ENCODE assay signal across 24 cellular contexts in the genomic region with DNA sequence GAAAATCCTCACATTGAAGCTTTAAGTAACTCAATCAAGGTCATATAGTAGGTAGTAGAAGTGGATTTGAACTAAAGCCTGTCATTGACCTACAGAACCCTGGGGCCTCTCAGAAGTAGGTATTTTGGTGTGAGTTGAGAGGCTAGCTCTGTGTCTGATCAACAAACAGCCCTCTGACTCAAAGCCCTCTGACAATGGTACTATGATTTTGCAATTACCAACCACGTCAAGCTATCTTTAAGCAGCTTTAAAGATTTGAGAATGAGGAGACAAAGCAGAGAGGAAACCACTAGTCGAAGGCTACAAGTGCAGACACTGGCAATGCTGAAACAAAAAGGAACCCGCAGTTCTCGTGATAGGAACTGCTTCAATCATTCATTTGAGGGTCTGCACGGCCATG.
"Had no signal": no experiment of that assay in that cellular context is flagged by ENCODE, and none has a peak within 500 bp of the region (broad histone marks: within the 10 kb centered on the region; RNA-seq: fewer than 3 reads in every experiment).

No MANE protein-coding gene starts in this region.

- H2AFZ ChIP-seq: parathyroid adenoma had no signal

- H3K27ac ChIP-seq: coronary artery, esophagus squamous epithelium, left lung, lower lobe of right lung, neutrophil, parathyroid adenoma, right lobe of liver, thoracic aorta, tibial nerve, upper lobe of left lung, uterus had no signal

- H3K4me1 ChIP-seq: left lung, lower lobe of right lung, parathyroid adenoma, right lobe of liver, uterus had no signal

- H3K27me3 ChIP-seq: esophagus squamous epithelium, left lung, neutrophil, right lobe of liver, tibial nerve, upper lobe of left lung, uterus had no signal

- H3K9ac ChIP-seq: parathyroid adenoma had no signal

- H3K4me3 ChIP-seq: coronary artery, esophagus squamous epithelium, left lung, lower lobe of right lung, mucosa of descending colon, right lobe of liver, thoracic aorta, tibial nerve, upper lobe of left lung, uterus had no signal

- H3K36me3 ChIP-seq: esophagus squamous epithelium, left lung, lower lobe of right lung, neutrophil, right lobe of liver, thoracic aorta, tibial nerve, upper lobe of left lung, uterus had no signal

- DNase-seq: dermis blood vessel endothelial cell; effector memory CD4-positive, alpha-beta T cell; erythroblast; esophagus squamous epithelium; foreskin melanocyte; glutamatergic neuron; kidney; left lung; lower lobe of right lung; mucosa of descending colon; naive B cell; right lobe of liver; small intestine; stimulated activated CD4-positive, alpha-beta T cell treated with anti-CD3 and anti-CD28 coated beads, Interleukin-15, amount 100 ng/mL, for 24 hours; stimulated activated CD4-positive, alpha-beta T cell treated with anti-CD3 and anti-CD28 coated beads, Interleukin-2, amount 100 ng/mL, for 48 hours; stimulated activated naive B cell treated with anti-CD40 and anti-IgM and Interleukin-4, amounts not matched to agents 10 μg/mL and 1 μg/mL and 100 μg/mL, for 72 hours; upper lobe of left lung; uterus had no signal

- H3K9me3 ChIP-seq: esophagus squamous epithelium, left lung, lower lobe of right lung, mucosa of descending colon, neutrophil, right lobe of liver, thoracic aorta, tibial nerve, upper lobe of left lung, uterus had no signal

- ATAC-seq: left lung; lower lobe of right lung; mucosa of descending colon; natural killer cell treated with Interleukin-12 subunit alpha and Interleukin-12 subunit beta and Interleukin-15 and Interleukin-18, amount 100 ng/mL, for 72 hours; right lobe of liver; stimulated activated naive B cell treated with anti-CD40 and anti-IgM and Interleukin-4, amounts not matched to agents 10 μg/mL and 1 μg/mL and 100 μg/mL, for 72 hours had no signal

- H3K79me2 ChIP-seq: parathyroid adenoma had no signal
